Comparison of ENCODE assay signal across 8 cellular contexts in the genomic region with DNA sequence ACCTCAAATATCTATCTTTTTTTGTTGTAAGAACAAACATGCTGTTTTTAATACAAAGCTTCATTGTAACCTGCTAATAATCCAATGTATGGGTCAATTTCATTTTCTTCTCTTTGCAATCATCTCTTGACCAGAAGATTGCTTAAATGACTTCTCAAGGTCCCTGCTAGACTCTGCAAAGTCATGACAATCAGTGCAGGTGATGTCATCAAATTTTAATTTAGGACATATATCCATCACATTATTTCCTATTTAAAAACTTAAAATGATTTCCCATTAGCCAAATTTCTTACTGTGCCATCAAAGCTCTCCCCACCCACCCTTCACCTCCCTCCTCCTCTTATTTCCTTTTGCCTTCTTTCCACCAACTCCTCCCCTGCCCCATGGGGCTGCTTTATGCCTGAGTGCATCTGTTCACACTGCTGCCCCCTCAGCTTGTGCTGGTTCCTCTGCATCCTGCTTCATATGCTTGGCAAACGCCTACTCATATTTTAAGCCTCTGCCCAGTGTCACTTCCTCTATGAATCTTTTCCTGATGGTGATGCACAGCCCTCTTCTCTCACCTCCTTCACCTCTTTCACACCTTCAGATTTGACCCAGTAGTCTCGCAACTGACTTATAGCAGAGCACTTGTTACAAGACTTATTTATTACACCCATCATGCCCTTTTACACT. TPM values are rescaled to one million over a fixed set of nuclear protein-coding genes. Genes with fewer than 3 reads are reported as not detected.
DNase-seq lines count a peak whose midpoint lies in the region; ATAC-seq and TF ChIP-seq lines count a peak whose summit lies in the region.

No MANE protein-coding gene starts in this region.

- H3K27me3 Mint-ChIP-seq in CD14-positive monocyte (ENCODE audit: low read depth in 3 of 3) = peaks cover 0 to 2% (median 0%) of the 10 kb centered on the region in 3 donors

- ATAC-seq in GM19035 (IDR thresholded peaks at IDR 0.05; ENCODE audit: unreplicated experiment) = peak; percentile 48
- ATAC-seq in HG03175 (IDR thresholded peaks at IDR 0.05; ENCODE audit: unreplicated experiment) = peak; percentile 69

- H3K4me3 Mint-ChIP-seq in CD14-positive monocyte = peak overlapping the region in 1 of 2 donors; percentile 8

- intact Hi-C loops in CD14-positive monocyte (cut with micrococcal nuclease) = loop anchor here (2.0 to 5.0 kb wide), 2 partner anchors 15 to 42 kb away; no protein-coding TSS in a partner anchor
- intact Hi-C loops in ovary (cut with DNase I) = no loop called here

- no peaks in the 10 kb centered on the region for H3K36me3 ChIP-seq in ovary

- H3K9me3 Mint-ChIP-seq in CD14-positive monocyte = peaks cover 0 to 7% (median 0%) of the 10 kb centered on the region in 7 donors

- DNase-seq in CD14-positive monocyte (ENCODE audit: low spot score) = peak; percentile 80
- peak; percentile 40 to 41 for DNase-seq in activated T-cell treated with anti-CD3 and anti-CD28 coated beads, Interleukin-2, amount 50 U/mL, for 48 hours
- DNase-seq in NCI-H1092 treated with DMSO at 0.1 percent for 48 hours (lab: John Stamatoyannopoulos, UW) = no peak
- no peak for DNase-seq in coronary artery (ENCODE audit: low spot score)
- DNase-seq in ovary = no peak
- DNase-seq in NCI-H2227 (lab: John Stamatoyannopoulos, UW; ENCODE audit: unreplicated experiment) = no peak

- H3K27ac Mint-ChIP-seq in CD14-positive monocyte = peak overlapping the region; percentile 94 to 100 (median 97)

- H3K27ac ChIP-seq in coronary artery (no peak overlapping the region), ovary (no peak overlapping the region)

- H3K36me3 Mint-ChIP-seq in CD14-positive monocyte = peaks cover 90 to 95% of the 10 kb centered on the region in 2 donors

- no peaks in the 10 kb centered on the region for H3K4me1 ChIP-seq in ovary (ENCODE audit: insufficient read depth)

- H3K4me3 ChIP-seq in coronary artery (no peak overlapping the region), ovary (no peak overlapping the region)

- 58 to 68% (median 64%) methylated on average over 2 of the region's 2 CpGs for WGBS in ovary, 3 donors

- H3K9me3 ChIP-seq in ovary = no peaks in the 10 kb centered on the region

- H3K4me1 Mint-ChIP-seq in CD14-positive monocyte = peaks cover 89% of the 10 kb centered on the region

- H3K27me3 ChIP-seq in ovary = no peaks in the 10 kb centered on the region

- TF ChIP-seq CTCF in CD14-positive monocyte (IDR thresholded peaks at IDR 0.05) = no peak
- TF ChIP-seq CTCF in coronary artery (IDR thresholded peaks at IDR 0.05) = no peak
- no peak for TF ChIP-seq CTCF in ovary (IDR thresholded peaks at IDR 0.05)

- no peak for TF ChIP-seq POLR2A in ovary (IDR thresholded peaks at IDR 0.05)

- TF ChIP-seq EP300 in ovary (IDR thresholded peaks at IDR 0.05) = no peak

RNA-seq across cellular contexts. Expression of gene PLEK, which starts 20.3 kb away (rescaled TPM):
- 100 to 1,000 TPM; 351 to 403 TPM for polyA plus RNA-seq in CD14-positive monocyte
- 10 to 100 TPM in 1 of 7 donors, 1 to 10 TPM in 6; 1.5 to 11.0 (median 2.7) TPM for total RNA-seq in ovary
- polyA plus RNA-seq in ovary = 10 to 100 TPM in 1 of 2 donors, 1 to 10 TPM in 1; 2.5 to 22.1 TPM

Comparison
In these comparisons a context has a peak if more than half of its experiments do, and no peak if none do; other contexts are left out.
1. DNase-seq: peak in CD14-positive monocyte (single experiment) and activated T-cell treated with anti-CD3 and anti-CD28 coated beads, Interleukin-2, amount 50 U/mL, for 48 hours (2 of 2); none in NCI-H1092 treated with DMSO at 0.1 percent for 48 hours (single experiment), coronary artery (single experiment), ovary (0 of 5) and NCI-H2227 (single experiment).
2. RNA of gene PLEK, which starts 20.3 kb away (polyA plus RNA-seq): 351 to 403 TPM in CD14-positive monocyte; 2.5 to 22.1 TPM in ovary; every median in the first group is over 10 times any median in the second.
3. intact Hi-C loops: an anchor here in CD14-positive monocyte (2.0 to 5.0 kb wide); none called in ovary.